11 cellular contexts compared by ENCODE assay signal in the genomic region with DNA sequence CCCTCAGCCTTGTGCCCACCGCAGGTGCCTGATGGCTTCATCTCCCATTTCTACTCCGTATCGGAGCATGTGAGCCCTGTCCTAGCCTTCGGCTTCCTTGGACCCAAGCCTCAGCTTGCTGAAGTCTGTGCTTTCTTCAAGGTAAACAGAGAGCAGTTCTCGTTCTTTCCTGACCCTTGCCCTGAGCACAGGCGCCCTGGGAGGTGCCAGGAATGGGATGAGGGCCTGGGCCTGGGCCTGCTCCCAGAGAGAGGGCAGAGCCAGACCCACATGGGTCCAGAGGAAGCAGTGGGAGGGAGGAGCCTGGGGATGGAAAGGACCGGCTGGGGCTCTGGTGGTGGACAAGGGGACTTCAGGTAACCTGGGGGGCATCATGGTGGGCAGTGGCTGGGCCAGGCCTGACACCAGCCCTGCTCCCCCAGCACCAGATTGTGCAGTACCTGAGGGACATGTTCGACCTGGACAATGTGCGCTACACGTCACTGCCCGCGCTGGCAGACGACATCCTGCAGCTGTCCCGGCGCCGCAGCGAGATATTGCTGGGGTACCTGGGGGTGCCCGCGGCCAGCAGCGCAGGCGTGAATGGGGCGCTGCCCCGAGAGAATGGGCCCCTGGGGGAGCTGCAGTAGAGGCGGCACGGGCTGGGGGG. TPM values are rescaled to one million over a fixed set of nuclear protein-coding genes. Genes with fewer than 3 reads are reported as not detected.
DNase-seq lines count a peak whose midpoint lies in the region; ATAC-seq and TF ChIP-seq lines count a peak whose summit lies in the region.
"Had no signal": no experiment of that assay in that cellular context is flagged by ENCODE, and none has a peak within 500 bp of the region (broad histone marks: within the 10 kb centered on the region; RNA-seq: fewer than 3 reads in every experiment).

No MANE protein-coding gene starts in this region.

- H3K9me2 ChIP-seq in MM.1S (replicated peaks; ENCODE audit: insufficient read depth, low read length) = no peaks in the 10 kb centered on the region

- ATAC-seq in heart left ventricle = peak in 3 of 4 donors; percentile 1 to 11 (median 4)

- H2AFZ ChIP-seq in neuronal stem cell (ENCODE audit: low read length) = no peak overlapping the region
- no peak overlapping the region for H2AFZ ChIP-seq in MM.1S (ENCODE audit: low read length)

- H2BK15ac ChIP-seq in neuronal stem cell (ENCODE audit: low read length) = no peak overlapping the region

- H3K9ac ChIP-seq in neuronal stem cell (ENCODE audit: low read depth, low read length, poor library complexity) = no peak overlapping the region
- no peak overlapping the region for H3K9ac ChIP-seq in MM.1S (ENCODE audit: low read length)

- H3K27me3 ChIP-seq in heart left ventricle (no peaks in the 10 kb centered on the region), neuronal stem cell (ENCODE audit: control insufficient read depth in 3 of 3, insufficient read depth in 3 of 3, low read depth in 1 of 3, low read length in 3 of 3) (no peaks in the 10 kb centered on the region), thyroid gland (no peaks in the 10 kb centered on the region), MM.1S (replicated peaks; ENCODE audit: insufficient read depth, low read length) (no peaks in the 10 kb centered on the region)

- TF ChIP-seq CTCF in RWPE1 (conservative IDR thresholded peaks at IDR 0.05; ENCODE audit: low read depth) = no peak
- no peak for TF ChIP-seq CTCF in heart left ventricle (IDR thresholded peaks at IDR 0.05)
- TF ChIP-seq CTCF in thyroid gland (IDR thresholded peaks at IDR 0.05) = no peak
- no peak for TF ChIP-seq CTCF in MM.1S (IDR thresholded peaks at IDR 0.05; ENCODE audit: low read length)

- H3K23ac ChIP-seq in neuronal stem cell (ENCODE audit: low read depth, low read length, poor library complexity) = peak overlapping the region; percentile 43

- H3K36me3 ChIP-seq in heart left ventricle (peaks cover 0 to 52% (median 37%) of the 10 kb centered on the region in 9 donors), neuronal stem cell (replicated peaks in 1 of 2; ENCODE audit: control insufficient read depth in 2 of 2, insufficient read depth in 2 of 2, low read length in 2 of 2) (peaks cover 32 to 51% of the 10 kb centered on the region in 2 donors), thyroid gland (peaks cover 25% of the 10 kb centered on the region in 2 donors), MM.1S (replicated peaks; ENCODE audit: insufficient read depth, low read length) (no peaks in the 10 kb centered on the region)

- no peak overlapping the region for H3K4me3 ChIP-seq in heart left ventricle
- H3K4me3 ChIP-seq in neuronal stem cell (ENCODE audit: low read length in 2 of 2) = no peak overlapping the region
- no peak overlapping the region for H3K4me3 ChIP-seq in thyroid gland (replicated peaks in 1 of 3)
- H3K4me3 ChIP-seq in MM.1S (ENCODE audit: low read length) = no peak overlapping the region

- H2BK5ac ChIP-seq in neuronal stem cell (ENCODE audit: low read length) = no peak overlapping the region

- H3K27ac ChIP-seq in RWPE1 (peak overlapping the region; percentile 21), heart left ventricle (peak overlapping the region in 11 of 12 donors; percentile 47 to 91 (median 84)), neuronal stem cell (replicated peaks; ENCODE audit: low read length) (no peak overlapping the region), thyroid gland (no peak overlapping the region), MM.1S (ENCODE audit: low read length) (no peak overlapping the region)

- intact Hi-C loops in heart left ventricle (cut with DNase I) = loop anchor here in 1 of 10 donors (10.0 kb wide), 1 partner anchor 1085 kb away; no protein-coding TSS in a partner anchor
- intact Hi-C loops in head of caudate nucleus (cut with DNase I) = no loop called here
- intact Hi-C loops in thyroid gland (cut with DNase I) = no loop called here

- no peaks in the 10 kb centered on the region for H3K79me1 ChIP-seq in neuronal stem cell (ENCODE audit: low read depth, low read length)

- peak overlapping the region; percentile 22 for H2BK12ac ChIP-seq in neuronal stem cell (ENCODE audit: low read length)

- POLR2A ChIA-PET in RWPE1 (lab: Yijun Ruan, JAX; ENCODE audit: low non-redundant PET) = interaction anchor here (1.0 kb wide), 1 partner anchor 11 kb away, joined by 3 read pairs; the partner anchor contains the start of gene DOLPP1

- H3F3A ChIP-seq in MM.1S (ENCODE audit: insufficient read depth, low read length) = no peaks in the 10 kb centered on the region

- H3K4me2 ChIP-seq in neuronal stem cell (ENCODE audit: insufficient read depth, low read length, poor library complexity, severe bottlenecking) = no peak overlapping the region
- H3K4me2 ChIP-seq in MM.1S (ENCODE audit: low read depth, low read length) = no peak overlapping the region

- H3K9me3 ChIP-seq in heart left ventricle (no peaks in the 10 kb centered on the region), neuronal stem cell (replicated peaks in 1 of 2; ENCODE audit: control insufficient read depth in 2 of 2, insufficient read depth in 1 of 2, low read depth in 1 of 2, low read length in 2 of 2) (no peaks in the 10 kb centered on the region), thyroid gland (no peaks in the 10 kb centered on the region), MM.1S (replicated peaks; ENCODE audit: insufficient read depth, low read length) (no peaks in the 10 kb centered on the region)

- DNase-seq in CMK (ENCODE audit: low read depth) (peak; percentile 36), RWPE1 (ENCODE audit: low spot score) (no peak), heart left ventricle (peak in 1 of 5 donors; percentile 61), neuronal stem cell (ENCODE audit: low spot score) (no peak), NCI-H1694 treated with DMSO at 0.1 percent for 48 hours (lab: John Stamatoyannopoulos, UW) (no peak), head of caudate nucleus (no peak), thyroid gland (no peak), MM.1S (no peak)
- DNase-seq: NCI-H187, NCI-H69, SHP77 had no signal

- no peak overlapping the region for H3K4ac ChIP-seq in neuronal stem cell (ENCODE audit: low read length)

- no peak overlapping the region for H3K18ac ChIP-seq in neuronal stem cell (ENCODE audit: low read length)

- no peak overlapping the region for H2AK5ac ChIP-seq in neuronal stem cell (ENCODE audit: low read depth, low read length)

- WGBS in heart left ventricle, 4 donors = 87 to 89% (median 89%) methylated on average over 18 to 25 of the region's 25 CpGs
- WGBS in neuronal stem cell (ENCODE audit: extremely low coverage in 2 of 2, insufficient read length in 2 of 2, insufficient replicate concordance in 1 of 2), 2 donors = no CpG with 5 or more reads among the region's 25 CpGs
- 94 to 95% methylated on average over 15 to 23 of the region's 25 CpGs for WGBS in thyroid gland, 2 donors

- no peak overlapping the region for H4K8ac ChIP-seq in neuronal stem cell (ENCODE audit: low read depth, low read length)

- no peak overlapping the region for H2BK120ac ChIP-seq in neuronal stem cell (ENCODE audit: low read depth, low read length)

- H4K91ac ChIP-seq in neuronal stem cell (ENCODE audit: low read depth, low read length, poor library complexity) = no peak overlapping the region

- peaks cover 0 to 28% (median 11%) of the 10 kb centered on the region in 12 donors for H3K4me1 ChIP-seq in heart left ventricle
- peaks cover 0 to 3% of the 10 kb centered on the region in 2 donors for H3K4me1 ChIP-seq in neuronal stem cell (ENCODE audit: control insufficient read depth in 2 of 2, insufficient read depth in 1 of 2, low read depth in 1 of 2, low read length in 2 of 2)
- no peaks in the 10 kb centered on the region for H3K4me1 ChIP-seq in thyroid gland
- no peaks in the 10 kb centered on the region for H3K4me1 ChIP-seq in MM.1S (ENCODE audit: low read length)

- H3K79me2 ChIP-seq in MM.1S (ENCODE audit: low read length) = no peaks in the 10 kb centered on the region

- H4K20me1 ChIP-seq in MM.1S (ENCODE audit: insufficient read depth, low read length) = no peaks in the 10 kb centered on the region

- no peak overlapping the region for H3K14ac ChIP-seq in neuronal stem cell (ENCODE audit: low read length)

- TF ChIP-seq POLR2A in heart left ventricle (IDR thresholded peaks at IDR 0.05) = no peak
- TF ChIP-seq POLR2A in thyroid gland (IDR thresholded peaks at IDR 0.05) = no peak

- CTCF ChIA-PET in RWPE1 (lab: Yijun Ruan, JAX) = interaction anchor here (0.7 to 1.1 kb wide), 2 partner anchors 10 to 105 kb away, joined by 3 to 6 read pairs; no protein-coding TSS in a partner anchor

RNA-seq across cellular contexts. Expression of gene DOLPP1, which starts 11.0 kb away (rescaled TPM):
- total RNA-seq in heart left ventricle (10 to 100 TPM in 1 of 9 donors, 1 to 10 TPM in 8; 3.2 to 10.3 (median 5.8) TPM), thyroid gland (10 to 100 TPM in 1 of 4 donors, 1 to 10 TPM in 3; 6.0 to 10.9 (median 8.3) TPM)
- polyA plus RNA-seq in heart left ventricle = 10 to 100 TPM in 1 of 2 donors, 1 to 10 TPM in 1; 3.0 to 11.5 TPM
- polyA plus RNA-seq in neuronal stem cell (2013, experiment 1 of 2) = 34.9 TPM
- polyA plus RNA-seq in neuronal stem cell (2013, experiment 2 of 2) = 34.1 TPM

RNA-seq across cellular contexts. Expression of gene MIGA2, which starts 33.5 kb away (rescaled TPM):
- total RNA-seq in heart left ventricle = 10 to 100 TPM; 29.2 to 49.5 (median 31.6) TPM
- polyA plus RNA-seq in heart left ventricle = 10 to 100 TPM; 27.7 to 61.3 TPM
- 12.8 TPM for polyA plus RNA-seq in neuronal stem cell (2013, experiment 1 of 2)
- 13.2 TPM for polyA plus RNA-seq in neuronal stem cell (2013, experiment 2 of 2)
- total RNA-seq in thyroid gland = 10 to 100 TPM; 23.9 to 78.8 (median 50.0) TPM

RNA-seq across cellular contexts. Expression of gene CRAT, which starts 40.6 kb away (rescaled TPM):
- 100 to 1,000 TPM in 2 of 9 donors, 10 to 100 TPM in 7; 50.8 to 126 (median 68.2) TPM for total RNA-seq in heart left ventricle
- 10 to 100 TPM; 37.0 to 64.7 TPM for polyA plus RNA-seq in heart left ventricle
- 12.9 TPM for polyA plus RNA-seq in neuronal stem cell (2013, experiment 1 of 2)
- polyA plus RNA-seq in neuronal stem cell (2013, experiment 2 of 2) = 12.1 TPM
- 10 to 100 TPM; 44.0 to 59.0 (median 54.1) TPM for total RNA-seq in thyroid gland

RNA-seq across cellular contexts. Expression of gene PTPA, which starts 41.3 kb away (rescaled TPM):
- total RNA-seq in heart left ventricle = 100 to 1,000 TPM in 8 of 9 donors, 10 to 100 TPM in 1; 96.0 to 212 (median 172) TPM
- 100 to 1,000 TPM; 129 to 211 TPM for polyA plus RNA-seq in heart left ventricle
- 74.5 TPM for polyA plus RNA-seq in neuronal stem cell (2013, experiment 1 of 2)
- polyA plus RNA-seq in neuronal stem cell (2013, experiment 2 of 2) = 76.7 TPM
- total RNA-seq in thyroid gland = 100 to 1,000 TPM in 2 of 4 donors, 10 to 100 TPM in 2; 45.0 to 117 (median 89.5) TPM

RNA-seq across cellular contexts. Expression of gene SH3GLB2, which starts 41.8 kb away (rescaled TPM):
- total RNA-seq in heart left ventricle = 10 to 100 TPM; 27.3 to 42.7 (median 36.5) TPM
- polyA plus RNA-seq in heart left ventricle = 10 to 100 TPM; 29.5 to 33.6 TPM
- polyA plus RNA-seq in neuronal stem cell (2013, experiment 1 of 2) = 36.6 TPM
- 33.2 TPM for polyA plus RNA-seq in neuronal stem cell (2013, experiment 2 of 2)
- 100 to 1,000 TPM in 1 of 4 donors, 10 to 100 TPM in 3; 89.5 to 139 (median 93.7) TPM for total RNA-seq in thyroid gland

Comparison
In these comparisons a context has a peak if more than half of its experiments do, and no peak if none do; other contexts are left out.
1. H3K27ac ChIP-seq: peak in RWPE1 (single experiment) and heart left ventricle (11 of 12); none in neuronal stem cell (single experiment), thyroid gland (0 of 3) and MM.1S (single experiment).